In the genomic region with DNA sequence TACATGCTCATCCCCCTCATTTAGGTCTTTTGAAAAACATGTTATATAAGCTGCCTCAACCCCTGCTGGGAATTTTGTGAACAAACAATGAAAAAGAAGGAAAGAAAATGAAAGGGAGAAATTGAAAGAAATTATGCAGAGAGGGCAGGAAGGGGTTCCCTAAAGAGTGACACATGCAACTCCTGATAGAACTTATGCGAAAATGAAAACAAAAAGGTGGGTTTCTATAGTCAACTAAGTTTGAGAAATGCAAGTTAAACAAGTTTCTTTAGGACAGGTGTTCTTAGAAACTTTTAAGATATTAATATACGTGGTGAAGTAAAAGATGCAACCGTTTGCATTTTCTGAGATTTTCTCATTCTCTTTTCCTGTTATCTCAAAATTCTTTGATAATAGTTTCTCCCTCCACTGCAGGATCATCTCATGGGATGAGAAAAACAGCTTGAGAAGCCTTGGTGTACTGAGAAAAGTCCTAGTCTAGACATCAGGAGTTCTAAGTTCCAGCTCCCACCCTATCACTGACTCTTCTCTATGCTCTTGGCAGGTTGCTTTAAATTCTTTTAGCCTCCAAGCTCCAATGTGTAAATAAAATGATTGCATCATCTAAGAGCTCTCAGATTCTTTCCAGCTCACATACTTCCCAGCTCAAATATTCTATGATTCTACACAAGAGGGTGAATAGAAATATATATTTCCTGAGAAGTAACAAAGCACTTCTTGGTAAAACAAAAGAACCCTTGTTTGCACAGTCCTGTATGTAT, we compare ENCODE assay signal across 9 cellular contexts.
A peak's percentile ranks its signal among the peaks of the same experiment; 100 is the strongest.
DNase-seq lines count a peak whose midpoint lies in the region; ATAC-seq and TF ChIP-seq lines count a peak whose summit lies in the region.
"Had no signal": no experiment of that assay in that cellular context is flagged by ENCODE, and none has a peak within 500 bp of the region (broad histone marks: within the 10 kb centered on the region; RNA-seq: fewer than 3 reads in every experiment).

No MANE protein-coding gene starts in this region.

- H3K27me3 Mint-ChIP-seq in activated CD4-positive, alpha-beta T cell treated with anti-CD3 and anti-CD28 coated beads, Interleukin-2, amount 10 ng/mL, durations not matched to agents 7 days and 5 days, result no peaks in the 10 kb centered on the region

- TF ChIP-seq CTCF in astrocyte of the spinal cord (IDR thresholded peaks at IDR 0.05; ENCODE audit: low read depth, low read length), result no peak
- TF ChIP-seq CTCF in osteoblast (IDR thresholded peaks at IDR 0.05; ENCODE audit: extremely low read depth, low read depth, low read length), result no peak
- no peak for TF ChIP-seq CTCF in GM13976 (IDR thresholded peaks at IDR 0.05; ENCODE audit: borderline replicate concordance, control extremely low read depth, extremely low read depth, insufficient read depth, missing control alignments)
- TF ChIP-seq CTCF in Peyer's patch (IDR thresholded peaks at IDR 0.05), result no peak

- peaks cover 16% of the 10 kb centered on the region for H3K36me3 Mint-ChIP-seq in activated CD4-positive, alpha-beta T cell treated with anti-CD3 and anti-CD28 coated beads, Interleukin-2, amount 10 ng/mL, durations not matched to agents 7 days and 5 days (ENCODE audit: low read depth)

- H3K27me3 ChIP-seq in osteoblast (ENCODE audit: insufficient read depth, low read length), result no peaks in the 10 kb centered on the region
- H3K27me3 ChIP-seq in Peyer's patch, result no peaks in the 10 kb centered on the region

- no peaks in the 10 kb centered on the region for H4K20me1 ChIP-seq in osteoblast (ENCODE audit: insufficient read depth, low read length)

- H2AFZ ChIP-seq in osteoblast (ENCODE audit: low read length), result no peak overlapping the region

- DNase-seq in activated CD4-positive, alpha-beta T cell treated with anti-CD3 and anti-CD28 coated beads, Interleukin-2, amount 10 ng/mL, durations not matched to agents 7 days and 5 days, result no peak
- DNase-seq in activated CD4-positive, alpha-beta T cell treated with anti-CD3 and anti-CD28 coated beads for 1 hour, result no peak
- DNase-seq in astrocyte of the spinal cord (ENCODE audit: low read depth, low spot score) (peak; percentile 83), osteoblast (ENCODE audit: insufficient read length, low spot score, missing footprints) (no peak), GM13976 (ENCODE audit: low spot score) (no peak), Peyer's patch (no peak)
- DNase-seq: DND-41 had no signal

- H3K9me3 ChIP-seq in osteoblast (ENCODE audit: low read depth, low read length) (no peaks in the 10 kb centered on the region), Peyer's patch (no peaks in the 10 kb centered on the region)

- CTCF ChIA-PET in activated CD4-positive, alpha-beta T cell treated with anti-CD3 and anti-CD28 coated beads, Interleukin-2, amount 10 ng/mL, durations not matched to agents 7 days and 5 days (lab: Charles Lee), result interaction anchor here (0.6 to 4.1 kb wide), 5 partner anchors 13 to 675 kb away, joined by 3 to 14 read pairs (median 4); no protein-coding TSS in a partner anchor

- POLR2A ChIA-PET in activated CD4-positive, alpha-beta T cell treated with anti-CD3 and anti-CD28 coated beads, Interleukin-2, amount 10 ng/mL, durations not matched to agents 7 days and 5 days (lab: Charles Lee), result no interaction called here

- no peak for TF ChIP-seq POLR2A in Peyer's patch (IDR thresholded peaks at IDR 0.05)

- H3K27ac Mint-ChIP-seq in activated CD4-positive, alpha-beta T cell treated with anti-CD3 and anti-CD28 coated beads, Interleukin-2, amount 10 ng/mL, durations not matched to agents 7 days and 5 days, result peak overlapping the region; percentile 69

- H3K4me1 ChIP-seq in osteoblast (ENCODE audit: insufficient read depth, low read length), result peaks cover 11% of the 10 kb centered on the region
- peaks cover 0 to 5% (median 0%) of the 10 kb centered on the region in 4 donors for H3K4me1 ChIP-seq in Peyer's patch

- H3K4me3 ChIP-seq in astrocyte of the spinal cord (ENCODE audit: low read depth, low read length) (no peak overlapping the region), osteoblast (ENCODE audit: insufficient read depth, low read length) (no peak overlapping the region), Peyer's patch (no peak overlapping the region)

- in situ Hi-C loops in astrocyte of the spinal cord (cut with HindIII; ENCODE audit: low sequenced_read_pairs), result no loop called here
- in situ Hi-C loops in GM13976 (cut with MboI; ENCODE audit: low sequenced_read_pairs, unreplicated experiment), result no loop called here

- H3K79me2 ChIP-seq in osteoblast (ENCODE audit: insufficient read depth, low read length), result no peaks in the 10 kb centered on the region

- peaks cover 12% of the 10 kb centered on the region for H3K9me3 Mint-ChIP-seq in activated CD4-positive, alpha-beta T cell treated with anti-CD3 and anti-CD28 coated beads, Interleukin-2, amount 10 ng/mL, durations not matched to agents 7 days and 5 days

- H3K4me3 Mint-ChIP-seq in activated CD4-positive, alpha-beta T cell treated with anti-CD3 and anti-CD28 coated beads, Interleukin-2, amount 10 ng/mL, durations not matched to agents 7 days and 5 days, result no peak overlapping the region

- peaks cover 54% of the 10 kb centered on the region for H3K4me1 Mint-ChIP-seq in activated CD4-positive, alpha-beta T cell treated with anti-CD3 and anti-CD28 coated beads, Interleukin-2, amount 10 ng/mL, durations not matched to agents 7 days and 5 days

- H3K27ac ChIP-seq in osteoblast (ENCODE audit: low read depth, low read length) (peak overlapping the region; percentile 23), Peyer's patch (no peak overlapping the region)

- H3K36me3 ChIP-seq in osteoblast (ENCODE audit: insufficient read depth, low read length) (no peaks in the 10 kb centered on the region), Peyer's patch (no peaks in the 10 kb centered on the region)

- peak; percentile 94 for ATAC-seq in HG03066 (IDR thresholded peaks at IDR 0.05; ENCODE audit: low read depth, unreplicated experiment)
- no peak for ATAC-seq in HG03521 (IDR thresholded peaks at IDR 0.05; ENCODE audit: unreplicated experiment)

- no peak overlapping the region for H3K4me2 ChIP-seq in osteoblast (ENCODE audit: insufficient read depth, low read length)
